ENCODE assay signal across 22 cellular contexts in the genomic region with DNA sequence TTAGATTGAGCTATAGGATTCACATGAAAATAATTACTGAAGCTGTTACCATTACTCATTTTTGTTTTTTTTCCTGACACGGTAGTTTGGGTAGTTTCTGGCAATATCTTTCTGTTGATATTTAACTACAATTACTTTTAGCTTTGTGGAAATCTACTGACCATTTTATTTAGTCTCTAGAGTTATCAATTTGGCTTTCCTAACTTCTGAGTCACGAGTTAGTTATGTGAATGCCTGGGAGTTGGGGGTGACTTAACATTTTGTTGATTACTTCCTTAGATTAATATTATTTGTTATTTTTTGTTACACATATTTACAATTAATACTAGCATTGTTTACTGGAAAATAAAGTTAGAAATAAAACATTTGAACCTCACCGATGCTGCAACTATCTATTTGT.
A peak's percentile ranks its signal among the peaks of the same experiment; 100 is the strongest.
DNase-seq lines count a peak whose midpoint lies in the region; ATAC-seq, FAIRE-seq and TF ChIP-seq lines count a peak whose summit lies in the region.
"Had no signal": no experiment of that assay in that cellular context is flagged by ENCODE, and none has a peak within 500 bp of the region (broad histone marks: within the 10 kb centered on the region; RNA-seq: fewer than 3 reads in every experiment).

No MANE protein-coding gene starts in this region.

- CTCF ChIA-PET in PC-3 (lab: Charles Lee): no interaction called here

- POLR2A ChIA-PET in PC-3 (lab: Charles Lee; ENCODE audit: unreplicated experiment): no interaction called here

- no peaks in the 10 kb centered on the region for H3F3A ChIP-seq in PC-3 (ENCODE audit: low read length, unreplicated experiment)

- DNase-seq in D721Med (ENCODE audit: insufficient read length, low spot score) (no peak), PC-3 (peak; percentile 22), brain microvascular endothelial cell (peak; percentile 20), kidney tubule cell (ENCODE audit: low spot score) (peak; percentile 47), NCI-H1436 (lab: John Stamatoyannopoulos, UW) (no peak)
- DNase-seq: activated CD4-positive, alpha-beta memory T cell treated with anti-CD3 and anti-CD28 coated beads, Interleukin-2, amount 10 ng/mL, durations not matched to agents 7 days and 5 days; activated effector memory CD4-positive, alpha-beta T cell treated with anti-CD3 and anti-CD28 coated beads, Interleukin-2, amount 50 U/mL, for 16 hours; CD4-positive, alpha-beta T cell; GDM1; H9; NCI-H446 treated with DMSO at 0.1 percent for 48 hours; retina; RPMI8226; stimulated activated CD4-positive, alpha-beta T cell treated with anti-CD3 and anti-CD28 coated beads, Interleukin-4, amount 100 ng/mL, for 24 hours; stimulated activated naive CD4-positive, alpha-beta T cell treated with Interleukin-2 at 50 U/mL for 16 hours had no signal

- H3K4me2 ChIP-seq in PC-3 (ENCODE audit: low read length): no peak overlapping the region
- H3K4me2 ChIP-seq: KMS-11 had no signal

- H3K36me3 ChIP-seq in PC-3 (ENCODE audit: low read depth, low read length) (no peaks in the 10 kb centered on the region), brain microvascular endothelial cell (replicated peaks) (no peaks in the 10 kb centered on the region)
- H3K36me3 ChIP-seq: neutrophil had no signal

- no peaks in the 10 kb centered on the region for H3K9me3 ChIP-seq in PC-3 (ENCODE audit: low read length)
- H3K9me3 ChIP-seq: neutrophil had no signal

- H3K27me3 ChIP-seq in PC-3 (ENCODE audit: low read length) (no peaks in the 10 kb centered on the region), brain microvascular endothelial cell (replicated peaks) (no peaks in the 10 kb centered on the region)
- H3K27me3 ChIP-seq: neutrophil had no signal

- H3K9me2 ChIP-seq in PC-3 (replicated peaks; ENCODE audit: low read length): no peaks in the 10 kb centered on the region

- no peak overlapping the region for H2AFZ ChIP-seq in PC-3 (ENCODE audit: low read length)

- FAIRE-seq in D721Med (lab: Jason Lieb, UNC): peak; percentile 11

- H3K4me1 ChIP-seq in PC-3 (ENCODE audit: insufficient read depth, low read length): peaks cover 8% of the 10 kb centered on the region; the same call in 1 of the 2 replicates

- BruUV-seq in PC-3 (replicated peaks; lab: Mats Ljungman, UMichigan): no TSS peak

- in situ Hi-C loops in brain microvascular endothelial cell (cut with HindIII; ENCODE audit: low pct_ligation_motif_present, low sequenced_read_pairs): no loop called here

- no peaks in the 10 kb centered on the region for H3K79me2 ChIP-seq in PC-3 (ENCODE audit: low read length)

- H3K27ac ChIP-seq in PC-3 (ENCODE audit: low read length) (no peak overlapping the region), brain microvascular endothelial cell (peak overlapping the region; percentile 7)
- H3K27ac ChIP-seq: epithelial cell of prostate, KMS-11, neutrophil had no signal

- H3K4me3 ChIP-seq in PC-3 (ENCODE audit: low read length) (no peak overlapping the region), brain microvascular endothelial cell (ENCODE audit: low read depth, low read length) (no peak overlapping the region)

- no peak overlapping the region for H3K9ac ChIP-seq in PC-3 (ENCODE audit: low read length)
- H3K9ac ChIP-seq: KMS-11 had no signal

- ATAC-seq in PC-3 (no peak), GM21619 (IDR thresholded peaks at IDR 0.05; ENCODE audit: unreplicated experiment) (no peak), HG03378 (IDR thresholded peaks at IDR 0.05; ENCODE audit: unreplicated experiment) (no peak), GM21447 (IDR thresholded peaks at IDR 0.05; ENCODE audit: unreplicated experiment) (no peak)
- ATAC-seq: WTC11 had no signal

- no peak for TF ChIP-seq CTCF in D721Med (IDR thresholded peaks at IDR 0.05; ENCODE audit: insufficient read depth, missing control alignments)
- no peak for TF ChIP-seq CTCF in PC-3 (conservative IDR thresholded peaks at IDR 0.05; ENCODE audit: low read depth, low read length)
- no peak for TF ChIP-seq CTCF in brain microvascular endothelial cell (IDR thresholded peaks at IDR 0.05; ENCODE audit: low read depth, low read length, missing control alignments)

- intact Hi-C loops in PC-3 (cut with micrococcal nuclease): no loop called here

- H4K20me1 ChIP-seq in PC-3 (ENCODE audit: low read length): no peaks in the 10 kb centered on the region

Comparison
In these comparisons a context has a peak if more than half of its experiments do, and no peak if none do; other contexts are left out.
1. DNase-seq: peak in PC-3 (single experiment), brain microvascular endothelial cell (single experiment) and kidney tubule cell (single experiment); none in D721Med (single experiment) and NCI-H1436 (single experiment).